22 cellular contexts compared by ENCODE assay signal in genomic region chr16:26554030-26554429, GRCh38.
"Had no signal": no experiment of that assay in that cellular context is flagged by ENCODE, and none has a peak within 500 bp of the region (broad histone marks: within the 10 kb centered on the region; RNA-seq: fewer than 3 reads in every experiment).

No MANE protein-coding gene starts in this region.

- H3K27ac ChIP-seq: coronary artery, dorsolateral prefrontal cortex, esophagus muscularis mucosa, foreskin keratinocyte, heart right ventricle, left lung, lower lobe of right lung had no signal

- H3K9me3 ChIP-seq: esophagus muscularis mucosa, heart right ventricle, left lung, lower lobe of right lung had no signal

- ATAC-seq: foreskin keratinocyte, heart right ventricle, left cardiac atrium, left lung, left ventricle myocardium superior, lower lobe of right lung had no signal

- DNase-seq: dermis blood vessel endothelial cell; dorsolateral prefrontal cortex; effector CD4-positive, alpha-beta T cell; effector memory CD4-positive, alpha-beta T cell; foreskin keratinocyte; glutamatergic neuron; head of caudate nucleus; heart right ventricle; hippocampal formation; left cardiac atrium; left lung; left ventricle myocardium superior; lower lobe of right lung; mesendoderm; midbrain had no signal

- H3K4me3 ChIP-seq: coronary artery, dorsolateral prefrontal cortex, esophagus muscularis mucosa, heart right ventricle, left lung, lower lobe of right lung had no signal

- FAIRE-seq: colon, endothelial cell of umbilical vein, frontal cortex, islet of Langerhans, keratinocyte had no signal

- H3K4me1 ChIP-seq: esophagus muscularis mucosa, foreskin keratinocyte, heart right ventricle, left lung, lower lobe of right lung had no signal

- H3K27me3 ChIP-seq: foreskin keratinocyte, left lung had no signal

- H3K36me3 ChIP-seq: esophagus muscularis mucosa, heart right ventricle, left lung, lower lobe of right lung had no signal
